9 cellular contexts compared by ENCODE assay signal in the genomic region with DNA sequence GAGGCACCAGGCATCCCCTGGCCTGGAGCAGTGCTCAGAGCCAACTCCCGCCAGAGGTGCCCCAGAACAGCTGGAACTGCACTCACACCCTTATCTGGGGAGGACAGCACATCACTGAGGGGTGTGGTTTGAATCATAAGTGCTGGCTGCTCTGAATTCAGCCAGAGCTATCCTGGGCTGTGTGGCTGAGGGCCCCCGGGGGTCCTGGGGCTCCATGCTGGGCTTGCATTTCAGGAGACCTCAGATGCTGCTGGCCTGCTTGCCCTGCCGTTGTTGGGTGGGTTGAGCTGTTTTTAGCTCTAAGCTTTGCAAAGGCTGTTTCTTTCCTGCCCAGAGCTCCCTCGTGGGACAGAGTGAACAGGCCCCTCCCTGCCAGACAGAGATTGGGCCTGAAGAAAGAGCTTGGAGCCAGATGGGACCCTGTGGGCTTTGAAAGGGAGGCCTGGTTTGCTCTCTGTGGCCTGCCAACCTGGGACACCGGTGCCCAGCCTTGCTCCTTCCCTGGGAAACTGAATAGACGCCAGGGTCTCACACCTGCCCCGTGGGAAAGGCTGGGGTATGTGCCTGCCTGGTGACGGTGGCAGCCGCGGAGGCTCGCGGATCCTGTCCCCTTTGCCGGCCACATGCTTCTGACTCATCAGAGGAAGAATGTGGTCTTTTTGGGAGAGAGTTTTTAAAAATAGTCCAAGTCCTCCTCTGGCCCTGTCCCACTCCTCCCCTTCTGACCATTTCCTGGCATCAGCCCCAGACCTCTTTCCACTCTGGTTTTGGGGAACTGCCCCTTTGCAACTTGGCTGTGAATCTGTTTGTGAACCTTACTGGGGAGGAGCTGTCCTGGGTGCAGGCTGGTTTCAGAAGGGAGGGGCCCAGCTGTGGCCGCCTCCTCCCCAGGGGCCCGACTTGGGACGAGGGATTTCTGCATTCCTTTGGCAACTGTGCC. TPM values are rescaled to one million over a fixed set of nuclear protein-coding genes. Genes with fewer than 3 reads are reported as not detected.
DNase-seq lines count a peak whose midpoint lies in the region; ATAC-seq lines count a peak whose summit lies in the region.
"Had no signal": no experiment of that assay in that cellular context is flagged by ENCODE, and none has a peak within 500 bp of the region (broad histone marks: within the 10 kb centered on the region; RNA-seq: fewer than 3 reads in every experiment).

No MANE protein-coding gene starts in this region.

- ATAC-seq in aorta (ENCODE audit: low FRiP score) = peak; percentile 86
- ATAC-seq in GM19395 (IDR thresholded peaks at IDR 0.05; ENCODE audit: unreplicated experiment) = no peak

- peak; percentile 79 for DNase-seq in DMS 273 (lab: John Stamatoyannopoulos, UW; ENCODE audit: unreplicated experiment)
- DNase-seq in DMS 273 treated with DMSO at 0.1 percent for 48 hours (lab: John Stamatoyannopoulos, UW) = no peak
- DNase-seq in epidermal melanocyte (ENCODE audit: insufficient read length, low spot score) = peak; percentile 72
- peak; percentile 79 for DNase-seq in midbrain (lab: John Stamatoyannopoulos, UW)
- DNase-seq in aorta = peak; percentile 92 to 96
- no peak for DNase-seq in cerebellar cortex (ENCODE audit: low spot score)
- no peak for DNase-seq in NCI-H1048 (lab: John Stamatoyannopoulos, UW)

- WGBS in aorta, 2 donors = 1 to 3% methylated on average over 16 of the region's 16 CpGs

- no peaks in the 10 kb centered on the region for H3K9me3 ChIP-seq in aorta (ENCODE audit: control insufficient read depth, low read length)

- H3K4me3 ChIP-seq in aorta (ENCODE audit: low read length in 2 of 2) = no peak overlapping the region

- H3K27me3 ChIP-seq in aorta (ENCODE audit: control insufficient read depth in 1 of 2, insufficient read depth in 2 of 2, low read length in 1 of 2) = no peaks in the 10 kb centered on the region

- intact Hi-C loops in aorta (cut with DNase I) = loop anchor here in 1 of 2 donors (1.0 to 5.0 kb wide), 2 partner anchors 32 to 49 kb away; partner anchors contain the start of gene ARHGEF10L

- no peaks in the 10 kb centered on the region for H3K36me3 ChIP-seq in aorta (ENCODE audit: control insufficient read depth in 1 of 2, insufficient read depth in 2 of 2, low read length in 1 of 2)

- peaks cover 2 to 5% of the 10 kb centered on the region in 2 donors for H3K4me1 ChIP-seq in aorta (ENCODE audit: control insufficient read depth in 1 of 2, insufficient read depth in 2 of 2, low read length in 2 of 2)

- peak overlapping the region; percentile 97 to 99 for H3K27ac ChIP-seq in aorta (ENCODE audit: low read depth in 1 of 2, low read length in 2 of 2)
- H3K27ac ChIP-seq: 22Rv1 had no signal

RNA-seq across cellular contexts. Expression of gene ARHGEF10L, which starts 30.0 kb away (rescaled TPM):
- 100 to 1,000 TPM; 143 to 190 TPM for total RNA-seq in aorta
- 100 to 1,000 TPM in 1 of 2 donors, 10 to 100 TPM in 1; 24.0 to 122 TPM for polyA plus RNA-seq in aorta

Comparison
In these comparisons a context has a peak if more than half of its experiments do, and no peak if none do; other contexts are left out.
1. DNase-seq: peak in DMS 273 (single experiment), epidermal melanocyte (single experiment), midbrain (single experiment) and aorta (2 of 2); none in DMS 273 treated with DMSO at 0.1 percent for 48 hours (single experiment), cerebellar cortex (single experiment) and NCI-H1048 (single experiment).